ENCODE assay signal across 1 cellular context in genomic region chr3:69216981-69217380, GRCh38.
TF ChIP-seq lines count a peak whose summit lies in the region.

No MANE protein-coding gene starts in this region.

TF ChIP-seq in A549, 52 proteins besides CTCF, POLR2A, EP300 and RAD21 (continued from another document):
- TF ChIP-seq HMGXB4 (CRISPR knock-in tag; IDR thresholded peaks at IDR 0.05; ENCODE audit: borderline replicate concordance) (no peak), HOXA7 (CRISPR knock-in tag; IDR thresholded peaks at IDR 0.05) (no peak), GATA3 (IDR thresholded peaks at IDR 0.05; ENCODE audit: borderline replicate concordance) (no peak), BCL3 (IDR thresholded peaks at IDR 0.05) (no peak), HES2 (IDR thresholded peaks at IDR 0.05) (no peak), PBX3 (IDR thresholded peaks at IDR 0.05) (no peak), ATOH8 (CRISPR knock-in tag; IDR thresholded peaks at IDR 0.05; ENCODE audit: low read depth) (no peak)
TF ChIP-seq in A549: peak in this region for 0.
